In the genomic region with DNA sequence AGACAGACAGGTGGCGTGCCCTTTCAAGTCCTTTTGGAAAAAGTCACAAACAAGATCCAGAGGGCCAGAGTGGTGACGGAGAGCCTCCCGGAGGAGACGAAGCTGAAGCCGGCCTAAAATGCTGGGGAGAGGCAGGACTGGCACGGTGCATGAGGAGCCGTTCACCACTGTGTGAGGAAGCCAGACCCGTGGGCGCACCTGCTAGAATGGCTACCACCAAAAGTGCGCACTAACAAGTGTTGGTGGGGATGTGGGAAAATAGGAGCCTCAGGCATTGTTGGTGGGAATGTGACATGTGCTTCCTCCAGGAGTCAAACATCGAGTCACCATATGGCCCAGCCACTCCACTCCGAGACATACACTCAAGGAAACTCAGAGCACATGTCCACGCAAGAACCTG, we compare ENCODE assay signal across 16 cellular contexts.
"Had no signal": no experiment of that assay in that cellular context is flagged by ENCODE, and none has a peak within 500 bp of the region (broad histone marks: within the 10 kb centered on the region; RNA-seq: fewer than 3 reads in every experiment).

No MANE protein-coding gene starts in this region.

- H3K36me3 ChIP-seq: right atrium auricular region, sigmoid colon, transverse colon had no signal

- H2AFZ ChIP-seq: hepatocyte had no signal

- H3K9me3 ChIP-seq: right atrium auricular region, sigmoid colon, testis, transverse colon had no signal

- H3K4me3 Mint-ChIP-seq: nephron; stimulated activated naive B cell treated with anti-CD40 and anti-IgM and Interleukin-4, amounts not matched to agents 10 μg/mL and 1 μg/mL and 100 μg/mL, for 72 hours; stimulated activated naive CD8-positive, alpha-beta T cell treated with anti-CD3 and anti-CD28 coated beads, Interleukin-15, amount 100 ng/mL, for 72 hours had no signal

- H3K36me3 Mint-ChIP-seq: stimulated activated naive B cell treated with anti-CD40 and anti-IgM and Interleukin-4, amounts not matched to agents 10 μg/mL and 1 μg/mL and 100 μg/mL, for 72 hours had no signal

- H3K4me1 Mint-ChIP-seq: nephron; stimulated activated naive CD8-positive, alpha-beta T cell treated with anti-CD3 and anti-CD28 coated beads, Interleukin-15, amount 100 ng/mL, for 72 hours had no signal

- H3K4me2 ChIP-seq: hepatocyte had no signal

- H3K4me3 ChIP-seq: hepatocyte, right atrium auricular region, sigmoid colon, skin epidermis, testis, transverse colon had no signal

- H3K9me3 Mint-ChIP-seq: stimulated activated naive B cell treated with anti-CD40 and anti-IgM and Interleukin-4, amounts not matched to agents 10 μg/mL and 1 μg/mL and 100 μg/mL, for 72 hours; stimulated activated naive CD8-positive, alpha-beta T cell treated with anti-CD3 and anti-CD28 coated beads, Interleukin-15, amount 100 ng/mL, for 72 hours had no signal

- DNase-seq: cerebellar nuclear complex; dermis blood vessel endothelial cell; erythroblast; foreskin melanocyte; left colon; sigmoid colon; stimulated activated CD4-positive, alpha-beta T cell treated with anti-CD3 and anti-CD28 coated beads, Interleukin-2, amount 100 ng/mL, for 24 hours; stimulated activated CD4-positive, alpha-beta T cell treated with anti-CD3 and anti-CD28 coated beads, Interleukin-4, amount 100 ng/mL, for 4 hours; stimulated activated naive B cell treated with anti-CD40 and anti-IgM and Interleukin-4, amounts not matched to agents 10 μg/mL and 1 μg/mL and 100 μg/mL, for 72 hours; stimulated activated naive CD8-positive, alpha-beta T cell treated with anti-CD3 and anti-CD28 coated beads, Interleukin-15, amount 100 ng/mL, for 72 hours; testis; transverse colon had no signal

- H3K27ac Mint-ChIP-seq: nephron; stimulated activated naive B cell treated with anti-CD40 and anti-IgM and Interleukin-4, amounts not matched to agents 10 μg/mL and 1 μg/mL and 100 μg/mL, for 72 hours; stimulated activated naive CD8-positive, alpha-beta T cell treated with anti-CD3 and anti-CD28 coated beads, Interleukin-15, amount 100 ng/mL, for 72 hours had no signal

- H3K27ac ChIP-seq: hepatocyte, right atrium auricular region, sigmoid colon, skin epidermis, testis, transverse colon had no signal

- H3K4me1 ChIP-seq: right atrium auricular region, sigmoid colon, testis, transverse colon had no signal

- ATAC-seq: left colon; stimulated activated naive B cell treated with anti-CD40 and anti-IgM and Interleukin-4, amounts not matched to agents 10 μg/mL and 1 μg/mL and 100 μg/mL, for 72 hours had no signal

- H3K79me2 ChIP-seq: hepatocyte had no signal

- H3K27me3 ChIP-seq: hepatocyte, right atrium auricular region, sigmoid colon, testis, transverse colon had no signal
